Comparison of ENCODE assay signal across 8 cellular contexts in genomic region chr12:42332301-42332894, GRCh38. TPM values are rescaled to one million over a fixed set of nuclear protein-coding genes. Genes with fewer than 3 reads are reported as not detected.
DNase-seq lines count a peak whose midpoint lies in the region; ATAC-seq and TF ChIP-seq lines count a peak whose summit lies in the region.

No MANE protein-coding gene starts in this region.

- H3K9me3 ChIP-seq in adrenal gland (replicated peaks in 1 of 3) (no peaks in the 10 kb centered on the region), left ventricle myocardium inferior (replicated peaks) (no peaks in the 10 kb centered on the region)

- ATAC-seq in GM18508 (IDR thresholded peaks at IDR 0.05; ENCODE audit: insufficient read depth, unreplicated experiment) (peak; percentile 71), HG03066 (IDR thresholded peaks at IDR 0.05; ENCODE audit: low read depth, unreplicated experiment) (peak; percentile 71)
- peak; percentile 53 for ATAC-seq in stimulated activated effector memory CD8-positive, alpha-beta T cell treated with anti-CD3 and anti-CD28 coated beads, Interleukin-12 subunit alpha, Interleukin-12 subunit beta, amount 100 ng/mL, for 72 hours

- peaks cover 57% of the 10 kb centered on the region for H3K4me1 Mint-ChIP-seq in stimulated activated effector memory CD8-positive, alpha-beta T cell treated with anti-CD3 and anti-CD28 coated beads, Interleukin-12 subunit alpha, Interleukin-12 subunit beta, amount 100 ng/mL, for 72 hours

- TF ChIP-seq CTCF in adrenal gland (IDR thresholded peaks at IDR 0.05) (peak; percentile 53 to 79 (median 68)), left ventricle myocardium inferior (IDR thresholded peaks at IDR 0.05; ENCODE audit: borderline replicate concordance) (peak; percentile 77)

- H3K4me1 ChIP-seq in adrenal gland (replicated peaks in 1 of 2) (peaks cover 0 to 17% of the 10 kb centered on the region in 2 donors), left ventricle myocardium inferior (peaks cover 15% of the 10 kb centered on the region)

- H3K27ac ChIP-seq in adrenal gland (no peak overlapping the region), left ventricle myocardium inferior (replicated peaks) (no peak overlapping the region)

- H3K27me3 ChIP-seq in adrenal gland (no peaks in the 10 kb centered on the region), left ventricle myocardium inferior (ENCODE audit: low read depth) (no peaks in the 10 kb centered on the region)

- H3K27ac Mint-ChIP-seq in stimulated activated effector memory CD8-positive, alpha-beta T cell treated with anti-CD3 and anti-CD28 coated beads, Interleukin-12 subunit alpha, Interleukin-12 subunit beta, amount 100 ng/mL, for 72 hours, result no peak overlapping the region

- intact Hi-C loops in adrenal gland (cut with DNase I) (loop anchor here (5.0 to 10.0 kb wide), 2 partner anchors 200 to 208 kb away; no protein-coding TSS in a partner anchor), left ventricle myocardium inferior (cut with micrococcal nuclease) (loop anchor here (5.0 kb wide), 1 partner anchor 200 kb away; no protein-coding TSS in a partner anchor)

- no peaks in the 10 kb centered on the region for H3K9me3 Mint-ChIP-seq in stimulated activated effector memory CD8-positive, alpha-beta T cell treated with anti-CD3 and anti-CD28 coated beads, Interleukin-12 subunit alpha, Interleukin-12 subunit beta, amount 100 ng/mL, for 72 hours

- H3K4me3 Mint-ChIP-seq in stimulated activated effector memory CD8-positive, alpha-beta T cell treated with anti-CD3 and anti-CD28 coated beads, Interleukin-12 subunit alpha, Interleukin-12 subunit beta, amount 100 ng/mL, for 72 hours, result no peak overlapping the region

- H3K4me3 ChIP-seq in adrenal gland (no peak overlapping the region), left ventricle myocardium inferior (no peak overlapping the region)

- H3K36me3 Mint-ChIP-seq in stimulated activated effector memory CD8-positive, alpha-beta T cell treated with anti-CD3 and anti-CD28 coated beads, Interleukin-12 subunit alpha, Interleukin-12 subunit beta, amount 100 ng/mL, for 72 hours, result peaks cover 45% of the 10 kb centered on the region

- 28 to 37% (median 31%) methylated on average over 4 of the region's 4 CpGs for WGBS in adrenal gland, 4 donors

- DNase-seq in CD1c-positive myeloid dendritic cell (ENCODE audit: extremely low spot score) (peak; percentile 64), NCI-H2171 (lab: John Stamatoyannopoulos, UW) (peak; percentile 16), adrenal gland (peak in 5 of 7 donors; percentile 28 to 63 (median 56)), left ventricle myocardium inferior (no peak)
- DNase-seq in stimulated activated effector memory CD8-positive, alpha-beta T cell treated with anti-CD3 and anti-CD28 coated beads, Interleukin-12 subunit alpha, Interleukin-12 subunit beta, amount 100 ng/mL, for 72 hours (ENCODE audit: low spot score in 2 of 2), result no peak
- DNase-seq in activated effector memory CD4-positive, alpha-beta T cell treated with anti-CD3 and anti-CD28 coated beads, Interleukin-2, amount 50 U/mL, for 16 hours, result no peak

- TF ChIP-seq POLR2A in adrenal gland (IDR thresholded peaks at IDR 0.05), result no peak

- H3K36me3 ChIP-seq in adrenal gland (replicated peaks in 1 of 2) (peaks cover 0 to 7% of the 10 kb centered on the region in 2 donors), left ventricle myocardium inferior (peaks cover 11% of the 10 kb centered on the region)

RNA-seq across cellular contexts. Expression of gene PPHLN1, which starts 6.4 kb away (rescaled TPM):
- total RNA-seq in adrenal gland (10 to 100 TPM; 34.0 to 74.4 (median 52.6) TPM), left ventricle myocardium inferior (31.4 TPM)
- polyA plus RNA-seq in adrenal gland, result 10 to 100 TPM; 22.5 to 71.1 (median 33.6) TPM

RNA-seq across cellular contexts. Expression of gene ZCRB1, which starts 6.5 kb away (rescaled TPM):
- total RNA-seq in adrenal gland (10 to 100 TPM; 23.5 to 65.2 (median 50.6) TPM), left ventricle myocardium inferior (64.6 TPM)
- 100 to 1,000 TPM in 1 of 3 donors, 10 to 100 TPM in 2; 73.3 to 110 (median 95.9) TPM for polyA plus RNA-seq in adrenal gland

Comparison
In these comparisons a context has a peak if more than half of its experiments do, and no peak if none do; other contexts are left out.
1. DNase-seq: peak in CD1c-positive myeloid dendritic cell (single experiment), NCI-H2171 (single experiment) and adrenal gland (5 of 7); none in left ventricle myocardium inferior (single experiment), stimulated activated effector memory CD8-positive, alpha-beta T cell treated with anti-CD3 and anti-CD28 coated beads, Interleukin-12 subunit alpha, Interleukin-12 subunit beta, amount 100 ng/mL, for 72 hours (0 of 2) and activated effector memory CD4-positive, alpha-beta T cell treated with anti-CD3 and anti-CD28 coated beads, Interleukin-2, amount 50 U/mL, for 16 hours (single experiment).
2. Peak in every context shown above with its lines, with median percentiles within 50 percentile points of each other: ATAC-seq.